1 cellular context compared by ENCODE assay signal in the genomic region with DNA sequence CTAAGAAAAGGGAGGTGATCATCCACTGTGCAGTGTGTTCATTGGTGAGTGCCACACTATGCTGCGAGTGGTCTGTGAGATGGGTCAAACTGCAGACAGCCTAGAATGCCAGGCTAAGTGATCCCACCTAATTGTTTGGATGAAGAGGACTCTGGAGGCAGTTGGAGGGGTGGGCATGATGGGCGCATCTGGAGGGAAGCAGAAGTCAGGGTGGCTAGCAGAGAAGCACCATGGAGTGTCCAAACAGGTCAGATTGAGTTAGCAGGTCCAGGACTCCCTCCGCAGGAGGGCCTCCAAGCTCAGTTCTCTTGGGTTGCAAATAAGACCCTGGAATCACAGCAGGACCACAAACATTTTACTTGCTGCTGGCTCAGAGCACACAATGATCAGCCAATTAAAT.
TF ChIP-seq lines count a peak whose summit lies in the region.

No MANE protein-coding gene starts in this region.

TF ChIP-seq in GM23338, 12 proteins besides CTCF, POLR2A, EP300 and RAD21 (continued from another document):
- TF ChIP-seq, protein P1, sequence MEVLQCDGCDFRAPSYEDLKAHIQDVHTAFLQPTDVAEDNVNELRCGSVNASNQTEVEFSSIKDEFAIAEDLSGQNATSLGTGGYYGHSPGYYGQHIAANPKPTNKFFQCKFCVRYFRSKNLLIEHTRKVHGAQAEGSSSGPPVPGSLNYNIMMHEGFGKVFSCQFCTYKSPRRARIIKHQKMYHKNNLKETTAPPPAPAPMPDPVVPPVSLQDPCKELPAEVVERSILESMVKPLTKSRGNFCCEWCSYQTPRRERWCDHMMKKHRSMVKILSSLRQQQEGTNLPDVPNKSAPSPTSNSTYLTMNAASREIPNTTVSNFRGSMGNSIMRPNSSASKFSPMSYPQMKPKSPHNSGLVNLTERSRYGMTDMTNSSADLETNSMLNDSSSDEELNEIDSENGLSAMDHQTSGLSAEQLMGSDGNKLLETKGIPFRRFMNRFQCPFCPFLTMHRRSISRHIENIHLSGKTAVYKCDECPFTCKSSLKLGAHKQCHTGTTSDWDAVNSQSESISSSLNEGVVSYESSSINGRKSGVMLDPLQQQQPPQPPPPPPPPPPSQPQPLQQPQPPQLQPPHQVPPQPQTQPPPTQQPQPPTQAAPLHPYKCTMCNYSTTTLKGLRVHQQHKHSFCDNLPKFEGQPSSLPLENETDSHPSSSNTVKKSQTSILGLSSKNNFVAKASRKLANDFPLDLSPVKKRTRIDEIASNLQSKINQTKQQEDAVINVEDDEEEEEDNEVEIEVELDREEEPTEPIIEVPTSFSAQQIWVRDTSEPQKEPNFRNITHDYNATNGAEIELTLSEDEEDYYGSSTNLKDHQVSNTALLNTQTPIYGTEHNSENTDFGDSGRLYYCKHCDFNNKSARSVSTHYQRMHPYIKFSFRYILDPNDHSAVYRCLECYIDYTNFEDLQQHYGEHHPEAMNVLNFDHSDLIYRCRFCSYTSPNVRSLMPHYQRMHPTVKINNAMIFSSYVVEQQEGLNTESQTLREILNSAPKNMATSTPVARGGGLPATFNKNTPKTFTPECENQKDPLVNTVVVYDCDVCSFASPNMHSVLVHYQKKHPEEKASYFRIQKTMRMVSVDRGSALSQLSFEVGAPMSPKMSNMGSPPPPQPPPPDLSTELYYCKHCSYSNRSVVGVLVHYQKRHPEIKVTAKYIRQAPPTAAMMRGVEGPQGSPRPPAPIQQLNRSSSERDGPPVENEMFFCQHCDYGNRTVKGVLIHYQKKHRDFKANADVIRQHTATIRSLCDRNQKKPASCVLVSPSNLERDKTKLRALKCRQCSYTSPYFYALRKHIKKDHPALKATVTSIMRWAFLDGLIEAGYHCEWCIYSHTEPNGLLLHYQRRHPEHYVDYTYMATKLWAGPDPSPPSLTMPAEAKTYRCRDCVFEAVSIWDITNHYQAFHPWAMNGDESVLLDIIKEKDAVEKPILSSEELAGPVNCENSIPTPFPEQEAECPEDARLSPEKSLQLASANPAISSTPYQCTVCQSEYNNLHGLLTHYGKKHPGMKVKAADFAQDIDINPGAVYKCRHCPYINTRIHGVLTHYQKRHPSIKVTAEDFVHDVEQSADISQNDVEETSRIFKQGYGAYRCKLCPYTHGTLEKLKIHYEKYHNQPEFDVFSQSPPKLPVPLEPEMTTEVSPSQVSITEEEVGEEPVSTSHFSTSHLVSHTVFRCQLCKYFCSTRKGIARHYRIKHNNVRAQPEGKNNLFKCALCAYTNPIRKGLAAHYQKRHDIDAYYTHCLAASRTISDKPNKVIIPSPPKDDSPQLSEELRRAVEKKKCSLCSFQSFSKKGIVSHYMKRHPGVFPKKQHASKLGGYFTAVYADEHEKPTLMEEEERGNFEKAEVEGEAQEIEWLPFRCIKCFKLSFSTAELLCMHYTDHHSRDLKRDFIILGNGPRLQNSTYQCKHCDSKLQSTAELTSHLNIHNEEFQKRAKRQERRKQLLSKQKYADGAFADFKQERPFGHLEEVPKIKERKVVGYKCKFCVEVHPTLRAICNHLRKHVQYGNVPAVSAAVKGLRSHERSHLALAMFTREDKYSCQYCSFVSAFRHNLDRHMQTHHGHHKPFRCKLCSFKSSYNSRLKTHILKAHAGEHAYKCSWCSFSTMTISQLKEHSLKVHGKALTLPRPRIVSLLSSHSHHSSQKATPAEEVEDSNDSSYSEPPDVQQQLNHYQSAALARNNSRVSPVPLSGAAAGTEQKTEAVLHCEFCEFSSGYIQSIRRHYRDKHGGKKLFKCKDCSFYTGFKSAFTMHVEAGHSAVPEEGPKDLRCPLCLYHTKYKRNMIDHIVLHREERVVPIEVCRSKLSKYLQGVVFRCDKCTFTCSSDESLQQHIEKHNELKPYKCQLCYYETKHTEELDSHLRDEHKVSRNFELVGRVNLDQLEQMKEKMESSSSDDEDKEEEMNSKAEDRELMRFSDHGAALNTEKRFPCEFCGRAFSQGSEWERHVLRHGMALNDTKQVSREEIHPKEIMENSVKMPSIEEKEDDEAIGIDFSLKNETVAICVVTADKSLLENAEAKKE (CRISPR knock-in tag; IDR thresholded peaks at IDR 0.05), result no peak
- TF ChIP-seq ZNF331 (CRISPR knock-in tag; IDR thresholded peaks at IDR 0.05; ENCODE audit: low read depth), result no peak
- no peak for TF ChIP-seq REST (IDR thresholded peaks at IDR 0.05; ENCODE audit: unreplicated experiment)
- no peak for TF ChIP-seq STAT1 (IDR thresholded peaks at IDR 0.05; ENCODE audit: unreplicated experiment)
